ENCODE assay signal across 22 cellular contexts in genomic region chr7:51354897-51355296, GRCh38. TPM values are rescaled to one million over a fixed set of nuclear protein-coding genes. Genes with fewer than 3 reads are reported as not detected.
DNase-seq lines count a peak whose midpoint lies in the region; ATAC-seq, FAIRE-seq and TF ChIP-seq lines count a peak whose summit lies in the region.
"Had no signal": no experiment of that assay in that cellular context is flagged by ENCODE, and none has a peak within 500 bp of the region (broad histone marks: within the 10 kb centered on the region; RNA-seq: fewer than 3 reads in every experiment).

No MANE protein-coding gene starts in this region.

- in situ Hi-C loops in K562 (cut with MboI), result loop anchor here (25.0 kb wide), 1 partner anchor 1218 kb away; no protein-coding TSS in a partner anchor

- H3K9me3 ChIP-seq in Karpas-422 (ENCODE audit: low read length) (no peaks in the 10 kb centered on the region), K562 (replicated peaks; ENCODE audit: control insufficient read depth, insufficient read depth, low read depth, low read length) (no peaks in the 10 kb centered on the region), stomach (peaks cover 0 to 3% (median 0%) of the 10 kb centered on the region in 4 donors)
- H3K9me3 ChIP-seq: neutrophil, thyroid gland had no signal

- no peak for TF ChIP-seq POLR2A in K562 (conservative IDR thresholded peaks at IDR 0.05)
- TF ChIP-seq POLR2A in stomach (IDR thresholded peaks at IDR 0.05), result no peak

- H3K4me1 ChIP-seq in Karpas-422 (ENCODE audit: low read length), result no peaks in the 10 kb centered on the region
- no peaks in the 10 kb centered on the region for H3K4me1 ChIP-seq in K562 (replicated peaks in 1 of 2; ENCODE audit: control insufficient read depth in 2 of 2, insufficient read depth in 2 of 2, low read length in 2 of 2)
- H3K4me1 ChIP-seq in stomach, result peaks cover 7 to 23% (median 10%) of the 10 kb centered on the region in 4 donors
- H3K4me1 ChIP-seq: thyroid gland had no signal

- H3K4me3 ChIP-seq in Karpas-422 (ENCODE audit: low read length) (no peak overlapping the region), K562 (no peak overlapping the region), stomach (no peak overlapping the region)
- H3K4me3 ChIP-seq: thyroid gland had no signal

- H3K79me2 ChIP-seq in Karpas-422 (ENCODE audit: low read length) (no peaks in the 10 kb centered on the region), K562 (ENCODE audit: control insufficient read depth, insufficient read depth, low read length) (no peaks in the 10 kb centered on the region)

- H3K36me3 ChIP-seq in Karpas-422 (ENCODE audit: insufficient read depth, low read length) (no peaks in the 10 kb centered on the region), K562 (ENCODE audit: control insufficient read depth, insufficient read depth, low read length) (no peaks in the 10 kb centered on the region), stomach (no peaks in the 10 kb centered on the region)
- H3K36me3 ChIP-seq: neutrophil, thyroid gland had no signal

- H3K27me3 ChIP-seq in Karpas-422 (ENCODE audit: low read length) (no peaks in the 10 kb centered on the region), K562 (ENCODE audit: control insufficient read depth in 2 of 2, insufficient read depth in 2 of 2, low read length in 2 of 2) (peaks cover 10 to 35% of the 10 kb centered on the region in 2 experiments; a peak in 3 of 5 replicates), stomach (no peaks in the 10 kb centered on the region)
- H3K27me3 ChIP-seq: neutrophil, thyroid gland had no signal

- POLR2A ChIA-PET in K562 (lab: Yijun Ruan, JAX), result no interaction called here

- BruUV-seq in K562 (replicated peaks; lab: Mats Ljungman, UMichigan), result no TSS peak

- no peaks in the 10 kb centered on the region for H3K9me1 ChIP-seq in K562 (ENCODE audit: control insufficient read depth, insufficient read depth, low read length)

- no peaks in the 10 kb centered on the region for H3K9me2 ChIP-seq in Karpas-422 (replicated peaks; ENCODE audit: insufficient read depth, low read length)

- CTCF ChIA-PET in K562 (lab: Yijun Ruan, JAX; ENCODE audit: low intra/inter-chr PET ratio), result no interaction called here

- no peak overlapping the region for H3K9ac ChIP-seq in Karpas-422 (ENCODE audit: low read length)
- H3K9ac ChIP-seq in K562 (ENCODE audit: insufficient read depth in 1 of 2, low read depth in 2 of 2, low read length in 2 of 2), result no peak overlapping the region

- no peak for TF ChIP-seq EP300 in K562 (IDR thresholded peaks at IDR 0.05; ENCODE audit: low read length)
- no peak for TF ChIP-seq EP300 in stomach (IDR thresholded peaks at IDR 0.05)

- TF ChIP-seq CTCF in K562 (IDR thresholded peaks at IDR 0.05 in 2 of 3, conservative IDR thresholded peaks at IDR 0.05 in 1 of 3; ENCODE audit: insufficient read depth in 2 of 3, low read depth in 1 of 3, low read length in 3 of 3), result peak; percentile 36 to 61 (median 45)
- TF ChIP-seq CTCF in stomach (IDR thresholded peaks at IDR 0.05), result no peak

- no peak for ATAC-seq in activated naive CD8-positive, alpha-beta T cell treated with anti-CD3 and anti-CD28 coated beads, Interleukin-2, amount 50 U/mL, for 24 hours
- ATAC-seq in K562 (peak; percentile 87), HG02884 (IDR thresholded peaks at IDR 0.05; ENCODE audit: unreplicated experiment) (no peak), GM21737 (IDR thresholded peaks at IDR 0.05; ENCODE audit: unreplicated experiment) (no peak)
- ATAC-seq: stimulated activated memory B cell treated with anti-CD40 and anti-IgM and Interleukin-4, amounts not matched to agents 10 μg/mL and 1 μg/mL and 100 μg/mL, for 72 hours had no signal

- intact Hi-C loops in K562 (cut with micrococcal nuclease) (no loop called here), stomach (cut with DNase I; ENCODE audit: low total_unique reads) (no loop called here)

- H3K4me2 ChIP-seq in Karpas-422 (ENCODE audit: low read depth, low read length, poor library complexity, severe bottlenecking) (no peak overlapping the region), K562 (ENCODE audit: insufficient read depth, low read length) (no peak overlapping the region)

- H4K20me1 ChIP-seq in Karpas-422 (ENCODE audit: insufficient read depth, low read depth, low read length), result no peaks in the 10 kb centered on the region
- no peaks in the 10 kb centered on the region for H4K20me1 ChIP-seq in K562 (replicated peaks; ENCODE audit: control insufficient read depth, insufficient read depth, low read length)

- H3K4me1 Mint-ChIP-seq in activated naive CD8-positive, alpha-beta T cell treated with anti-CD3 and anti-CD28 coated beads for 36 hours, result no peaks in the 10 kb centered on the region
- no peaks in the 10 kb centered on the region for H3K4me1 Mint-ChIP-seq in activated naive CD8-positive, alpha-beta T cell treated with anti-CD3 and anti-CD28 coated beads, Interleukin-2, amount 50 U/mL, for 24 hours
- H3K4me1 Mint-ChIP-seq: CD14-positive monocyte; stimulated activated memory B cell treated with anti-CD40 and anti-IgM and Interleukin-4, amounts not matched to agents 10 μg/mL and 1 μg/mL and 100 μg/mL, for 72 hours had no signal

- H3K4me3 Mint-ChIP-seq in activated naive CD8-positive, alpha-beta T cell treated with anti-CD3 and anti-CD28 coated beads for 36 hours, result no peak overlapping the region
- no peak overlapping the region for H3K4me3 Mint-ChIP-seq in activated naive CD8-positive, alpha-beta T cell treated with anti-CD3 and anti-CD28 coated beads, Interleukin-2, amount 50 U/mL, for 24 hours
- H3K4me3 Mint-ChIP-seq: activated naive CD8-positive, alpha-beta T cell treated with anti-CD3 and anti-CD28 coated beads, Interleukin-2, amount 10 ng/mL, durations not matched to agents 7 days and 5 days; activated T-helper 1 cell treated with anti-CD3 and anti-CD28 coated beads, Interleukin-12 subunit alpha, Interleukin-12 subunit beta, Interleukin-2, Interleukin-4 antibody, amounts not matched to agents 30 ng/mL and 10 ng/mL and 1 ng/mL, durations not matched to agents 14 hours and 24 hours and 36 hours; brain; CD14-positive monocyte; stimulated activated memory B cell treated with anti-CD40 and anti-IgM and Interleukin-4, amounts not matched to agents 10 μg/mL and 1 μg/mL and 100 μg/mL, for 72 hours had no signal

- H3K27ac ChIP-seq in Karpas-422 (ENCODE audit: low read length), result no peak overlapping the region
- no peak overlapping the region for H3K27ac ChIP-seq in K562 (ENCODE audit: extremely low read depth, low read depth, low read length)
- no peak overlapping the region for H3K27ac ChIP-seq in stomach
- H3K27ac ChIP-seq: neutrophil, thyroid gland had no signal

- DNase-seq in activated naive CD8-positive, alpha-beta T cell treated with anti-CD3 and anti-CD28 coated beads for 36 hours, result peak; percentile 3
- DNase-seq in activated naive CD8-positive, alpha-beta T cell treated with anti-CD3 and anti-CD28 coated beads, Interleukin-2, amount 50 U/mL, for 24 hours, result no peak
- DNase-seq in Karpas-422 (peak; percentile 68), K562 (ENCODE audit: extremely low read depth in 1 of 4, low spot score in 3 of 4) (peak in 3 of 4 experiments; percentile 14 to 26 (median 14)), kidney glomerular epithelial cell (lab: John Stamatoyannopoulos, UW) (no peak), stomach (no peak)
- DNase-seq: activated naive CD8-positive, alpha-beta T cell treated with anti-CD3 and anti-CD28 coated beads, Interleukin-2, amount 10 ng/mL, durations not matched to agents 7 days and 5 days; DMS53; NCI-H187; NCI-H446; SHP77; thyroid gland had no signal

- no peak for TF ChIP-seq RAD21 in K562 (CRISPR knock-in tag; conservative IDR thresholded peaks at IDR 0.05 in 1 of 2, IDR thresholded peaks at IDR 0.05 in 1 of 2)

- 0% methylated on average over 5 of the region's 5 CpGs for WGBS in K562 (ENCODE audit: insufficient coverage, low coverage, missing lambda C conversion rate)
- 83 to 95% (median 85%) methylated on average over 5 of the region's 5 CpGs for WGBS in stomach, 5 donors

- H3K9me3 Mint-ChIP-seq in activated naive CD8-positive, alpha-beta T cell treated with anti-CD3 and anti-CD28 coated beads for 36 hours, result no peaks in the 10 kb centered on the region
- peaks cover 6% of the 10 kb centered on the region for H3K9me3 Mint-ChIP-seq in activated naive CD8-positive, alpha-beta T cell treated with anti-CD3 and anti-CD28 coated beads, Interleukin-2, amount 50 U/mL, for 24 hours
- H3K9me3 Mint-ChIP-seq: activated naive CD8-positive, alpha-beta T cell treated with anti-CD3 and anti-CD28 coated beads, Interleukin-2, amount 10 ng/mL, durations not matched to agents 7 days and 5 days; activated T-helper 1 cell treated with anti-CD3 and anti-CD28 coated beads, Interleukin-12 subunit alpha, Interleukin-12 subunit beta, Interleukin-2, Interleukin-4 antibody, amounts not matched to agents 30 ng/mL and 10 ng/mL and 1 ng/mL, durations not matched to agents 14 hours and 24 hours and 36 hours; stimulated activated memory B cell treated with anti-CD40 and anti-IgM and Interleukin-4, amounts not matched to agents 10 μg/mL and 1 μg/mL and 100 μg/mL, for 72 hours had no signal

- no peaks in the 10 kb centered on the region for H3K27me3 Mint-ChIP-seq in activated naive CD8-positive, alpha-beta T cell treated with anti-CD3 and anti-CD28 coated beads for 36 hours
- H3K27me3 Mint-ChIP-seq in activated naive CD8-positive, alpha-beta T cell treated with anti-CD3 and anti-CD28 coated beads, Interleukin-2, amount 50 U/mL, for 24 hours, result no peaks in the 10 kb centered on the region
- H3K27me3 Mint-ChIP-seq: activated naive CD8-positive, alpha-beta T cell treated with anti-CD3 and anti-CD28 coated beads, Interleukin-2, amount 10 ng/mL, durations not matched to agents 7 days and 5 days; stimulated activated memory B cell treated with anti-CD40 and anti-IgM and Interleukin-4, amounts not matched to agents 10 μg/mL and 1 μg/mL and 100 μg/mL, for 72 hours had no signal

- no peaks in the 10 kb centered on the region for H3K36me3 Mint-ChIP-seq in activated naive CD8-positive, alpha-beta T cell treated with anti-CD3 and anti-CD28 coated beads for 36 hours
- no peaks in the 10 kb centered on the region for H3K36me3 Mint-ChIP-seq in activated naive CD8-positive, alpha-beta T cell treated with anti-CD3 and anti-CD28 coated beads, Interleukin-2, amount 50 U/mL, for 24 hours (ENCODE audit: low read depth)
- H3K36me3 Mint-ChIP-seq: activated naive CD8-positive, alpha-beta T cell treated with anti-CD3 and anti-CD28 coated beads, Interleukin-2, amount 10 ng/mL, durations not matched to agents 7 days and 5 days; brain; CD14-positive monocyte; stimulated activated memory B cell treated with anti-CD40 and anti-IgM and Interleukin-4, amounts not matched to agents 10 μg/mL and 1 μg/mL and 100 μg/mL, for 72 hours had no signal

- no peak overlapping the region for H2AFZ ChIP-seq in Karpas-422 (ENCODE audit: low read length)
- H2AFZ ChIP-seq in K562 (ENCODE audit: low read depth, low read length), result no peak overlapping the region

- no peak for FAIRE-seq in K562 (lab: Jason Lieb, UNC)
- FAIRE-seq: A204.1 had no signal

- no peak overlapping the region for H3K27ac Mint-ChIP-seq in activated naive CD8-positive, alpha-beta T cell treated with anti-CD3 and anti-CD28 coated beads for 36 hours
- no peak overlapping the region for H3K27ac Mint-ChIP-seq in activated naive CD8-positive, alpha-beta T cell treated with anti-CD3 and anti-CD28 coated beads, Interleukin-2, amount 50 U/mL, for 24 hours
- H3K27ac Mint-ChIP-seq: activated naive CD8-positive, alpha-beta T cell treated with anti-CD3 and anti-CD28 coated beads, Interleukin-2, amount 10 ng/mL, durations not matched to agents 7 days and 5 days; activated T-helper 1 cell treated with anti-CD3 and anti-CD28 coated beads, Interleukin-12 subunit alpha, Interleukin-12 subunit beta, Interleukin-2, Interleukin-4 antibody, amounts not matched to agents 30 ng/mL and 10 ng/mL and 1 ng/mL, durations not matched to agents 14 hours and 24 hours and 36 hours; brain; CD14-positive monocyte; stimulated activated memory B cell treated with anti-CD40 and anti-IgM and Interleukin-4, amounts not matched to agents 10 μg/mL and 1 μg/mL and 100 μg/mL, for 72 hours had no signal

RNA-seq across cellular contexts. Expression of gene COBL, which starts 38.3 kb away (rescaled TPM):
- total RNA-seq in activated naive CD8-positive, alpha-beta T cell treated with anti-CD3 and anti-CD28 coated beads for 36 hours, result not detected
- not detected in 2 replicates for total RNA-seq in Karpas-422 (2014; rRNA removed; shearing (Covaris generic); ENCODE audit: low replicate concordance)
- total RNA-seq in K562 (2011; cell fraction: chromatin; rRNA removed; ENCODE audit: low replicate concordance), result 1.1 and 1.5 TPM in 2 replicates
- 0.39 and 0.67 TPM in 2 replicates for total RNA-seq in K562 (2011; cell fraction: nucleolus; rRNA removed)
- total RNA-seq in K562 (2011; cell fraction: nucleoplasm; rRNA removed), result 0.51 and 0.61 TPM in 2 replicates
- total RNA-seq in K562 (2014; rRNA removed), result not detected in 2 replicates
- total RNA-seq in K562 (2014; rRNA removed; fragmentation: Illumina TruSeq; extraction: Trizol), result 0.07 and 0.13 TPM in 2 replicates
- total RNA-seq in K562 (2015; rRNA removed; fragmentation: Illumina TruSeq; extraction: Trizol), result 0.08 and 0.11 TPM in 2 replicates
- 0.11 and 0.27 TPM in 2 replicates for total RNA-seq in K562 (2021)
- polyA plus RNA-seq in K562 (2011; rRNA removed), result 2.4 TPM in 2 replicates
- 0.75 and 1.1 TPM in 2 replicates for polyA plus RNA-seq in K562 (2011; cell fraction: cytosol; rRNA removed)
- 2.6 and 4.8 TPM in 2 replicates for polyA plus RNA-seq in K562 (2011; cell fraction: nucleus; rRNA removed)
- polyA plus RNA-seq in K562 (2012), result 0.04 and 0.09 TPM in 2 replicates
- 0.07 and 0.19 TPM in 2 replicates for polyA plus RNA-seq in K562 (2014; fragmentation: Illumina TruSeq; extraction: Trizol)
- polyA plus RNA-seq in K562 (2014; fragmentation: Nextera tagmentation; extraction: Ambion mirVana), result not detected
- 0.01 and 0.19 TPM in 2 replicates for polyA plus RNA-seq in K562 (2014; rRNA removed)
- 3.2 and 4.1 TPM in 2 replicates for polyA minus RNA-seq in K562 (2011; rRNA and poly(A)+ RNA removed)
- polyA minus RNA-seq in K562 (2011; cell fraction: cytosol; rRNA and poly(A)+ RNA removed), result 1.0 and 3.1 TPM in 2 replicates
- 2.7 and 3.8 TPM in 2 replicates for polyA minus RNA-seq in K562 (2011; cell fraction: nucleus; rRNA and poly(A)+ RNA removed)
- total RNA-seq in stomach, result 10 to 100 TPM in 4 of 5 donors, 1 to 10 TPM in 1; 8.8 to 79.9 (median 33.3) TPM
- polyA plus RNA-seq in stomach, result 10 to 100 TPM in 2 of 3 donors, 1 to 10 TPM in 1; 4.9 to 13.3 (median 12.6) TPM
- total RNA-seq: activated CD8-positive, alpha-beta memory T cell treated with anti-CD3 and anti-CD28 coated beads for 36 hours; activated naive CD8-positive, alpha-beta T cell treated with anti-CD3 and anti-CD28 coated beads, Interleukin-2, amount 10 ng/mL, durations not matched to agents 7 days and 5 days; activated T-helper 1 cell treated with anti-CD3 and anti-CD28 coated beads, Interleukin-12 subunit alpha, Interleukin-12 subunit beta, Interleukin-2, Interleukin-4 antibody, amounts not matched to agents 30 ng/mL and 10 ng/mL and 1 ng/mL, durations not matched to agents 14 hours and 24 hours and 36 hours; T-helper 1 cell treated with Interleukin-12 subunit alpha and Interleukin-12 subunit beta and Interleukin-4 antibody, amounts not matched to agents 30 ng/mL and 1 ng/mL, for 36 hours had no signal
- polyA plus RNA-seq: CD14-positive monocyte had no signal

Comparison
In these comparisons a context has a peak if more than half of its experiments do, and no peak if none do; other contexts are left out.
1. DNase-seq: peak in activated naive CD8-positive, alpha-beta T cell treated with anti-CD3 and anti-CD28 coated beads for 36 hours (single experiment), Karpas-422 (single experiment) and K562 (3 of 4); none in activated naive CD8-positive, alpha-beta T cell treated with anti-CD3 and anti-CD28 coated beads, Interleukin-2, amount 50 U/mL, for 24 hours (single experiment), kidney glomerular epithelial cell (single experiment) and stomach (single experiment).
2. CTCF ChIP-seq: peak in K562 (3 of 3); none in stomach (0 of 7).